28 cellular contexts compared by ENCODE assay signal in genomic region chr13:101749584-101749983, GRCh38.
"Had no signal": no experiment of that assay in that cellular context is flagged by ENCODE, and none has a peak within 500 bp of the region (broad histone marks: within the 10 kb centered on the region; RNA-seq: fewer than 3 reads in every experiment).

No MANE protein-coding gene starts in this region.

- H3K9me3 ChIP-seq: ovary, psoas muscle, spleen, suprapubic skin, testis, tibial artery, transverse colon, upper lobe of right lung, uterus had no signal

- H3K4me1 ChIP-seq: neural progenitor cell, parathyroid adenoma, psoas muscle, spleen, suprapubic skin, testis, transverse colon, upper lobe of right lung, uterus had no signal

- H3K4me3 ChIP-seq: neural progenitor cell, ovary, psoas muscle, skin epidermis, smooth muscle cell, spleen, suprapubic skin, testis, tibial artery, transverse colon, upper lobe of right lung, uterus had no signal

- H3K4me2 ChIP-seq: neural progenitor cell, smooth muscle cell had no signal

- ATAC-seq: natural killer cell; psoas muscle; right cardiac atrium; sciatic nerve; stimulated activated memory B cell treated with anti-CD40 and anti-IgM and Interleukin-4, amounts not matched to agents 10 μg/mL and 1 μg/mL and 100 μg/mL, for 72 hours; stimulated activated naive CD8-positive, alpha-beta T cell treated with anti-CD3 and anti-CD28 coated beads, Interleukin-15, amount 100 ng/mL, for 72 hours; stimulated activated naive CD8-positive, alpha-beta T cell treated with anti-CD3 and anti-CD28 coated beads, Interleukin-15, Interleukin-2, amounts not matched to agents 100 U/mL and 50 U/mL, for 24 hours; upper lobe of right lung had no signal

- H3K27me3 ChIP-seq: neural progenitor cell, ovary, suprapubic skin, testis, tibial artery, transverse colon, upper lobe of right lung, uterus had no signal

- H3K27ac ChIP-seq: neural progenitor cell, ovary, parathyroid adenoma, psoas muscle, skin epidermis, spleen, suprapubic skin, testis, tibial artery, transverse colon, upper lobe of right lung, uterus had no signal

- H3K36me3 ChIP-seq: neural progenitor cell, ovary, spleen, suprapubic skin, tibial artery, transverse colon, upper lobe of right lung, uterus had no signal

- H3K79me2 ChIP-seq: parathyroid adenoma had no signal

- H2AFZ ChIP-seq: neural progenitor cell, parathyroid adenoma had no signal

- H3K9ac ChIP-seq: neural progenitor cell, parathyroid adenoma had no signal

- DNase-seq: natural killer cell; occipital lobe; ovary; posterior cingulate gyrus; psoas muscle; right cardiac atrium; spleen; stimulated activated CD4-positive, alpha-beta T cell treated with anti-CD3 and anti-CD28 coated beads, Interleukin-12 subunit alpha, Interleukin-12 subunit beta, amount 100 ng/mL, for 4 hours; stimulated activated CD4-positive, alpha-beta T cell treated with anti-CD3 and anti-CD28 coated beads, Interleukin-1b, Interleukin-23, amount 100 ng/mL, for 48 hours; stimulated activated CD4-positive, alpha-beta T cell treated with anti-CD3 and anti-CD28 coated beads, Interleukin-4, amount 100 ng/mL, for 1 hour; stimulated activated CD4-positive, alpha-beta T cell treated with anti-CD3 and anti-CD28 coated beads, Interleukin-4, amount 100 ng/mL, for 4 hours; stimulated activated CD8-positive, alpha-beta memory T cell treated with anti-CD3 and anti-CD28 coated beads, Interleukin-4, amount 100 ng/mL, for 48 hours; stimulated activated naive CD4-positive, alpha-beta T cell; stimulated activated naive CD8-positive, alpha-beta T cell treated with anti-CD3 and anti-CD28 coated beads, Interleukin-15, amount 100 ng/mL, for 72 hours; stimulated activated naive CD8-positive, alpha-beta T cell treated with anti-CD3 and anti-CD28 coated beads, Interleukin-15, Interleukin-2, amounts not matched to agents 100 U/mL and 50 U/mL, for 24 hours; substantia nigra; testis; tibial artery; transverse colon; upper lobe of right lung; uterus had no signal
